24 cellular contexts compared by ENCODE assay signal in the genomic region with DNA sequence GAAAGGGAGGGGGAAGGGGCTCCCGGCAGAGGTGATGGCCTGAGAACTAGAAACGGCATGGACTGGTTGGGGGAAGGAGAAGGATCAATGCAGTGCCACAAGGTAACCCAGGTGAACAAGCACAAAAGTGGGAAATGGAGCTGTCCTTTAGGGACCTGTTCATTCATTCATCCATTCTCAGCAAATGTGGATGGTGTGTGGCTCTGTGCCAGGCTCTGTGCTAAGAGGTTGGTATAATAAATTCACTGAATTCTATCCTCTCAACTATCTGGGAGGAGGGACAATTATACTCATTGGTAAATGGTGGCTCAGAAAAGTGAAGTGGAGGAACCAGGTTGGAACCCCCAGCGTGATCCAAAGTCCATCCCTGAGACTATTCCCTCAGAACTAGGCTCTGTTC.
"Had no signal": no experiment of that assay in that cellular context is flagged by ENCODE, and none has a peak within 500 bp of the region (broad histone marks: within the 10 kb centered on the region; RNA-seq: fewer than 3 reads in every experiment).

No MANE protein-coding gene starts in this region.

- H2AFZ ChIP-seq: hepatocyte had no signal

- H3K27me3 Mint-ChIP-seq: central memory CD8-positive, alpha-beta T cell had no signal

- H3K27ac Mint-ChIP-seq: activated CD8-positive, alpha-beta T cell treated with anti-CD3 and anti-CD28 coated beads, Interleukin-2, amount 10 ng/mL, durations not matched to agents 7 days and 5 days; activated T-helper 1 cell treated with anti-CD3 and anti-CD28 coated beads, Interleukin-12 subunit alpha, Interleukin-12 subunit beta, Interleukin-2, Interleukin-4 antibody, amounts not matched to agents 30 ng/mL and 10 ng/mL and 1 ng/mL, durations not matched to agents 14 hours and 24 hours and 36 hours; natural killer cell had no signal

- H3K4me3 Mint-ChIP-seq: activated CD8-positive, alpha-beta T cell treated with anti-CD3 and anti-CD28 coated beads, Interleukin-2, amount 10 ng/mL, durations not matched to agents 7 days and 5 days; activated T-helper 1 cell treated with anti-CD3 and anti-CD28 coated beads, Interleukin-12 subunit alpha, Interleukin-12 subunit beta, Interleukin-2, Interleukin-4 antibody, amounts not matched to agents 30 ng/mL and 10 ng/mL and 1 ng/mL, durations not matched to agents 14 hours and 24 hours and 36 hours; central memory CD8-positive, alpha-beta T cell; natural killer cell had no signal

- DNase-seq: activated CD4-positive, alpha-beta T cell treated with anti-CD3 and anti-CD28 coated beads for 1 hour; activated CD4-positive, alpha-beta T cell treated with anti-CD3 and anti-CD28 coated beads, Interleukin-2, amount 50 U/mL, for 1 hour; activated CD8-positive, alpha-beta T cell treated with anti-CD3 and anti-CD28 coated beads, Interleukin-2, amount 10 ng/mL, durations not matched to agents 7 days and 5 days; activated gamma-delta T cell treated with Interleukin-2 at 50 U/mL for 16 hours; aorta; effector memory CD4-positive, alpha-beta T cell; foreskin melanocyte; glutamatergic neuron; left ventricle myocardium superior; mammary epithelial cell; midbrain; natural killer cell; ovary; spleen; stimulated activated CD4-positive, alpha-beta T cell treated with anti-CD3 and anti-CD28 coated beads, Interleukin-4, amount 100 ng/mL, for 1 hour; stimulated activated naive CD4-positive, alpha-beta T cell treated with Interleukin-2 at 50 U/mL for 16 hours; T-helper 9 cell had no signal

- ATAC-seq: activated CD8-positive, alpha-beta T cell treated with anti-CD3 and anti-CD28 coated beads, Interleukin-2, amount 10 ng/mL, durations not matched to agents 7 days and 5 days; activated naive CD4-positive, alpha-beta T cell treated with anti-CD3 and anti-CD28 coated beads, Interleukin-2, amount 50 U/mL, for 72 hours; esophagus mucosa; left ventricle myocardium superior; natural killer cell had no signal

- H3K36me3 Mint-ChIP-seq: activated naive CD4-positive, alpha-beta T cell treated with anti-CD3 and anti-CD28 coated beads, Interleukin-2, amount 50 U/mL, for 72 hours; natural killer cell had no signal

- H3K4me3 ChIP-seq: hepatocyte, ovary, prostate gland, spleen had no signal

- H3K27me3 ChIP-seq: hepatocyte, neutrophil, ovary, spleen had no signal

- H3K36me3 ChIP-seq: neutrophil, ovary, prostate gland had no signal

- H3K9me3 ChIP-seq: neutrophil, ovary, prostate gland, spleen had no signal

- H3K9me3 Mint-ChIP-seq: activated naive CD4-positive, alpha-beta T cell treated with anti-CD3 and anti-CD28 coated beads, Interleukin-2, amount 50 U/mL, for 72 hours; activated T-helper 1 cell treated with anti-CD3 and anti-CD28 coated beads, Interleukin-12 subunit alpha, Interleukin-12 subunit beta, Interleukin-2, Interleukin-4 antibody, amounts not matched to agents 30 ng/mL and 10 ng/mL and 1 ng/mL, durations not matched to agents 14 hours and 24 hours and 36 hours; central memory CD8-positive, alpha-beta T cell; natural killer cell had no signal

- H3K4me2 ChIP-seq: hepatocyte had no signal

- H3K27ac ChIP-seq: hepatocyte, neutrophil, ovary, prostate gland, spleen had no signal
